In the genomic region with DNA sequence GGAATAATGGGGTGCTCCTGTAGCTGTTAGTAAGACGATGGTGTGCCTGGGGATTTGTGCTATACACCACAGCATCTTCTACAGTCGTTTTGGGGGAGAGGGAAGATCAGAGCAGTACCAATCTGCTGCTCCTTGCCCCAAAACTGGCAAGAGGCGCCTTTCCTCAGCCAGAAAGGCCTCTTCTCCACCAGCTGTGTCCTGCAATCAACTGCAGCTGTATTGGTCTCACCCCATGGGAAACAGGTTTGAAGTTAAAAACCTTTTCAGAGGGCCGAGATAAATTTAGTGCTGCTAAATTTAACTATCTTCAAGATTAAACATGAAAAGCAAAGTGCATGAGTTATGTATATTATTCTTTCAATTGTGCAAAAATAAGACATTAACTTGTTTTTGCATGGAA, we compare ENCODE assay signal across 16 cellular contexts. TPM values are rescaled to one million over a fixed set of nuclear protein-coding genes. Genes with fewer than 3 reads are reported as not detected.
A peak's percentile ranks its signal among the peaks of the same experiment; 100 is the strongest.
DNase-seq lines count a peak whose midpoint lies in the region; ATAC-seq and TF ChIP-seq lines count a peak whose summit lies in the region.
"Had no signal": no experiment of that assay in that cellular context is flagged by ENCODE, and none has a peak within 500 bp of the region (broad histone marks: within the 10 kb centered on the region; RNA-seq: fewer than 3 reads in every experiment).

No MANE protein-coding gene starts in this region.

- no peak for ATAC-seq in activated CD8-positive, alpha-beta memory T cell treated with anti-CD3 and anti-CD28 coated beads, Interleukin-2, amount 10 ng/mL, durations not matched to agents 7 days and 5 days
- no peak for ATAC-seq in foreskin keratinocyte
- ATAC-seq: right cardiac atrium had no signal

- no peaks in the 10 kb centered on the region for H3K9me3 ChIP-seq in neural progenitor cell (ENCODE audit: low read depth)
- H3K9me3 ChIP-seq: thoracic aorta had no signal

- H2AFZ ChIP-seq in neural progenitor cell (replicated peaks): no peak overlapping the region

- peaks cover 21% of the 10 kb centered on the region for H3K4me1 ChIP-seq in neural progenitor cell
- H3K4me1 ChIP-seq in foreskin keratinocyte: peaks cover 6% of the 10 kb centered on the region

- H4K20me1 ChIP-seq in neural progenitor cell (ENCODE audit: low read depth): no peaks in the 10 kb centered on the region

- H3F3A ChIP-seq in neural progenitor cell (ENCODE audit: low read depth): peaks cover 25% of the 10 kb centered on the region

- no peak overlapping the region for H3K4me2 ChIP-seq in neural progenitor cell

- peak overlapping the region; percentile 50 for H3K27ac Mint-ChIP-seq in activated CD8-positive, alpha-beta memory T cell treated with anti-CD3 and anti-CD28 coated beads, Interleukin-2, amount 10 ng/mL, durations not matched to agents 7 days and 5 days
- no peak overlapping the region for H3K27ac Mint-ChIP-seq in activated naive CD8-positive, alpha-beta T cell treated with anti-CD3 and anti-CD28 coated beads for 36 hours
- H3K27ac Mint-ChIP-seq in neural progenitor cell: no peak overlapping the region

- DNase-seq in activated CD8-positive, alpha-beta memory T cell treated with anti-CD3 and anti-CD28 coated beads, Interleukin-2, amount 10 ng/mL, durations not matched to agents 7 days and 5 days: no peak
- DNase-seq in activated CD8-positive, alpha-beta memory T cell treated with anti-CD3 and anti-CD28 coated beads for 24 hours: no peak
- DNase-seq in Jurkat, Clone E6-1 (ENCODE audit: low read depth, low spot score): peak; percentile 68
- DNase-seq in activated naive CD8-positive, alpha-beta T cell treated with anti-CD3 and anti-CD28 coated beads for 36 hours: no peak
- DNase-seq in neural progenitor cell (ENCODE audit: low spot score) (no peak), HPDE6-E6E7 (ENCODE audit: extremely low spot score) (no peak), COLO829 (ENCODE audit: low spot score) (no peak), foreskin keratinocyte (no peak)
- DNase-seq: cerebellar nuclear complex, foreskin melanocyte, GM23248, NCI-H1105 treated with DMSO at 0.1 percent for 48 hours, NCI-H2171 treated with DMSO at 0.1 percent for 48 hours, right cardiac atrium, SHP77 had no signal

- no peak for TF ChIP-seq CTCF in neural progenitor cell (IDR thresholded peaks at IDR 0.05)
- no peak for TF ChIP-seq CTCF in foreskin keratinocyte (conservative IDR thresholded peaks at IDR 0.05)

- H3K4me3 Mint-ChIP-seq in activated CD8-positive, alpha-beta memory T cell treated with anti-CD3 and anti-CD28 coated beads, Interleukin-2, amount 10 ng/mL, durations not matched to agents 7 days and 5 days: peak overlapping the region; percentile 29
- H3K4me3 Mint-ChIP-seq in activated naive CD8-positive, alpha-beta T cell treated with anti-CD3 and anti-CD28 coated beads for 36 hours: peak overlapping the region; percentile 32
- peak overlapping the region; percentile 35 for H3K4me3 Mint-ChIP-seq in neural progenitor cell

- CTCF ChIA-PET in activated CD8-positive, alpha-beta memory T cell treated with anti-CD3 and anti-CD28 coated beads, Interleukin-2, amount 10 ng/mL, durations not matched to agents 7 days and 5 days (lab: Charles Lee): interaction anchor here (8.8 kb wide), 1 partner anchor 14 kb away, joined by 135 read pairs; no protein-coding TSS in a partner anchor

- peaks cover 17% of the 10 kb centered on the region for H3K36me3 Mint-ChIP-seq in activated CD8-positive, alpha-beta memory T cell treated with anti-CD3 and anti-CD28 coated beads, Interleukin-2, amount 10 ng/mL, durations not matched to agents 7 days and 5 days
- peaks cover 4% of the 10 kb centered on the region for H3K36me3 Mint-ChIP-seq in activated naive CD8-positive, alpha-beta T cell treated with anti-CD3 and anti-CD28 coated beads for 36 hours
- H3K36me3 Mint-ChIP-seq in neural progenitor cell: no peaks in the 10 kb centered on the region

- H3K4me3 ChIP-seq in Jurkat, Clone E6-1 (ENCODE audit: low read length): peak overlapping the region; percentile 93
- H3K4me3 ChIP-seq in neural progenitor cell: no peak overlapping the region
- H3K4me3 ChIP-seq: GM23248, thoracic aorta had no signal

- H3K27me3 Mint-ChIP-seq in activated CD8-positive, alpha-beta memory T cell treated with anti-CD3 and anti-CD28 coated beads, Interleukin-2, amount 10 ng/mL, durations not matched to agents 7 days and 5 days: no peaks in the 10 kb centered on the region
- H3K27me3 Mint-ChIP-seq in activated naive CD8-positive, alpha-beta T cell treated with anti-CD3 and anti-CD28 coated beads for 36 hours: no peaks in the 10 kb centered on the region
- H3K27me3 Mint-ChIP-seq in neural progenitor cell (ENCODE audit: insufficient read depth, low read depth): peaks cover 3% of the 10 kb centered on the region

- H3K9me3 Mint-ChIP-seq in activated CD8-positive, alpha-beta memory T cell treated with anti-CD3 and anti-CD28 coated beads, Interleukin-2, amount 10 ng/mL, durations not matched to agents 7 days and 5 days (ENCODE audit: low read depth): no peaks in the 10 kb centered on the region
- no peaks in the 10 kb centered on the region for H3K9me3 Mint-ChIP-seq in activated naive CD8-positive, alpha-beta T cell treated with anti-CD3 and anti-CD28 coated beads for 36 hours
- no peaks in the 10 kb centered on the region for H3K9me3 Mint-ChIP-seq in neural progenitor cell

- H3K27ac ChIP-seq in neural progenitor cell (no peak overlapping the region), foreskin keratinocyte (no peak overlapping the region)
- H3K27ac ChIP-seq: GM23248 had no signal

- peaks cover 29% of the 10 kb centered on the region for H3K79me2 ChIP-seq in neural progenitor cell (ENCODE audit: low read depth)

- H3K27me3 ChIP-seq in neural progenitor cell (no peaks in the 10 kb centered on the region), foreskin keratinocyte (no peaks in the 10 kb centered on the region)

- H3K9ac ChIP-seq in neural progenitor cell: no peak overlapping the region
- H3K9ac ChIP-seq: GM23248 had no signal

- H3K4me1 Mint-ChIP-seq in activated CD8-positive, alpha-beta memory T cell treated with anti-CD3 and anti-CD28 coated beads, Interleukin-2, amount 10 ng/mL, durations not matched to agents 7 days and 5 days: peaks cover 31% of the 10 kb centered on the region
- H3K4me1 Mint-ChIP-seq in activated naive CD8-positive, alpha-beta T cell treated with anti-CD3 and anti-CD28 coated beads for 36 hours: peaks cover 24% of the 10 kb centered on the region
- H3K4me1 Mint-ChIP-seq in neural progenitor cell: peaks cover 18% of the 10 kb centered on the region

- H3K36me3 ChIP-seq in neural progenitor cell: no peaks in the 10 kb centered on the region
- H3K36me3 ChIP-seq: thoracic aorta had no signal

RNA-seq across cellular contexts. Expression of a gene that starts 1.2 kb away (rescaled TPM):
- 100 to 1,000 TPM; 108 to 126 TPM for total RNA-seq in activated CD8-positive, alpha-beta memory T cell treated with anti-CD3 and anti-CD28 coated beads, Interleukin-2, amount 10 ng/mL, durations not matched to agents 7 days and 5 days
- polyA plus RNA-seq in Jurkat, Clone E6-1 (2012; ENCODE audit: insufficient read depth, insufficient read length): 439 TPM
- total RNA-seq in activated naive CD8-positive, alpha-beta T cell treated with anti-CD3 and anti-CD28 coated beads for 36 hours: 10 to 100 TPM; 68.4 to 81.3 TPM
- total RNA-seq in neural progenitor cell (ENCODE audit: low replicate concordance) (41.0 and 57.5 TPM in 2 replicates), foreskin keratinocyte (37.2 and 41.8 TPM in 2 replicates)
- polyA plus RNA-seq in foreskin keratinocyte: 35.7 and 49.3 TPM in 2 replicates
